ENCODE assay signal across 1 cellular context in the genomic region with DNA sequence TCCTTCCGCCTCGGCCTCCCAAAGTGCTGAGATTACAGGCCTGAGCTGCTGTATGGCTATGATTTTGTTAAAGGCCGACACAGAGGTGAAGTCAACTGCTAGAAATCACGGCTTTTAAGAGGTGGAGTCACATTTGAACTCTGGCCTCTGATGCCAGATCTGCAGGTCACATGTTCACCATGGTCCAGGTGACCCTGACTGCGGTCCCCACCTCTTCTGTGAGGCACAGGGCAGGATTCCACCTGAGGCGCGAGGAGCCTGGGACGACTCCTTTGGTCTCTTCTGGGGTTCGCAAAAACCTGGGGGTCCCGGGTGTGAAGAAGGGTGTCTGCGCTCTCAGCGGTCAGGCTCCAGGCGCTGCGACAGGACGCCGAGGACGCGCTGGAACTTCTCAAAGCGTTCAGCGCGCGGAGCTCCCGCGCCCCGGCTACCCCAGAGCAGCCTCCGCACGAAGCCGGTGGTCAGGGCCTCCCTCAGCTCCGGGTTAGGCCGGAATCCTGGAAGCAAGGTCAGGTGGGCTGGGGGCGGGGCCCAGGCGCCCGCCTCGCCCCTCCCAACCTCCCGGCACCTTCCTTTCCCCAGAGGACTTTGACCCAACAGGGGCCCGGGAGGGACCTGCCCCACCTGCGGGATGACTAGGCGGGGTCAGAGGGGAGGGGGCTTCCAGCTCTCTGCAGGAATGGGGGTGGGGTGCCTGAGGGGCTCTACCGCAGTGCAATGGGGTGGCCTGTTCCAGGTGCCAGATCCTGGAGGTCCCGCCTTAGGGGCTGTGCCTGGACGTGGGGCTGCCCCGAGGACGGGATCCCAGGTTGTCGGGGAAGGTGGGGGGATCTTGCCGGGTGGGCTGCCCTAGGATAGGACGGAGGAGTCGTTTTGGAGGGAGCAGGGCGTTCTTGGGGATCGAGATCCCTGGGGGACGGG.
TF ChIP-seq lines count a peak whose summit lies in the region.

No MANE protein-coding gene starts in this region.

TF ChIP-seq in K562, 482 proteins besides CTCF, POLR2A, EP300 and RAD21 (continues in another document):
- TF ChIP-seq, protein P1, sequence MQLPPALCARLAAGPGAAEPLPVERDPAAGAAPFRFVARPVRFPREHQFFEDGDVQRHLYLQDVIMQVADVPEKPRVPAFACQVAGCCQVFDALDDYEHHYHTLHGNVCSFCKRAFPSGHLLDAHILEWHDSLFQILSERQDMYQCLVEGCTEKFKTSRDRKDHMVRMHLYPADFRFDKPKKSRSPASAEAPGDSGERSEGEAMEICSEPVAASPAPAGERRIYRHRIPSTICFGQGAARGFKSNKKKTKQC (CRISPR knock-in tag; IDR thresholded peaks at IDR 0.05) = 0 out of 2 replicates have a peak, but pooled peaks have one; percentile 1
- no peak for TF ChIP-seq POLR3G (IDR thresholded peaks at IDR 0.05; ENCODE audit: extremely low read depth, insufficient read length, insufficient replicate concordance)
- no peak for TF ChIP-seq POLR3A (IDR thresholded peaks at IDR 0.05; ENCODE audit: borderline replicate concordance, extremely low read depth, insufficient read depth, insufficient read length)
- no peak for TF ChIP-seq ZNF717 (CRISPR knock-in tag; IDR thresholded peaks at IDR 0.05)
- TF ChIP-seq, protein P2, sequence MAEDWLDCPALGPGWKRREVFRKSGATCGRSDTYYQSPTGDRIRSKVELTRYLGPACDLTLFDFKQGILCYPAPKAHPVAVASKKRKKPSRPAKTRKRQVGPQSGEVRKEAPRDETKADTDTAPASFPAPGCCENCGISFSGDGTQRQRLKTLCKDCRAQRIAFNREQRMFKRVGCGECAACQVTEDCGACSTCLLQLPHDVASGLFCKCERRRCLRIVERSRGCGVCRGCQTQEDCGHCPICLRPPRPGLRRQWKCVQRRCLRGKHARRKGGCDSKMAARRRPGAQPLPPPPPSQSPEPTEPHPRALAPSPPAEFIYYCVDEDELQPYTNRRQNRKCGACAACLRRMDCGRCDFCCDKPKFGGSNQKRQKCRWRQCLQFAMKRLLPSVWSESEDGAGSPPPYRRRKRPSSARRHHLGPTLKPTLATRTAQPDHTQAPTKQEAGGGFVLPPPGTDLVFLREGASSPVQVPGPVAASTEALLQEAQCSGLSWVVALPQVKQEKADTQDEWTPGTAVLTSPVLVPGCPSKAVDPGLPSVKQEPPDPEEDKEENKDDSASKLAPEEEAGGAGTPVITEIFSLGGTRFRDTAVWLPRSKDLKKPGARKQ (CRISPR knock-in tag; IDR thresholded peaks at IDR 0.05) = no peak
- TF ChIP-seq ZNF197 (CRISPR knock-in tag; IDR thresholded peaks at IDR 0.05; ENCODE audit: low read depth) = no peak
- TF ChIP-seq, protein P3, sequence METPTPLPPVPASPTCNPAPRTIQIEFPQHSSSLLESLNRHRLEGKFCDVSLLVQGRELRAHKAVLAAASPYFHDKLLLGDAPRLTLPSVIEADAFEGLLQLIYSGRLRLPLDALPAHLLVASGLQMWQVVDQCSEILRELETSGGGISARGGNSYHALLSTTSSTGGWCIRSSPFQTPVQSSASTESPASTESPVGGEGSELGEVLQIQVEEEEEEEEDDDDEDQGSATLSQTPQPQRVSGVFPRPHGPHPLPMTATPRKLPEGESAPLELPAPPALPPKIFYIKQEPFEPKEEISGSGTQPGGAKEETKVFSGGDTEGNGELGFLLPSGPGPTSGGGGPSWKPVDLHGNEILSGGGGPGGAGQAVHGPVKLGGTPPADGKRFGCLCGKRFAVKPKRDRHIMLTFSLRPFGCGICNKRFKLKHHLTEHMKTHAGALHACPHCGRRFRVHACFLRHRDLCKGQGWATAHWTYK (CRISPR knock-in tag; IDR thresholded peaks at IDR 0.05) = no peak
- no peak for TF ChIP-seq CAMTA2 (CRISPR knock-in tag; conservative IDR thresholded peaks at IDR 0.05)
- TF ChIP-seq RUNX1 (IDR thresholded peaks at IDR 0.05; ENCODE audit: low read depth) = no peak
- TF ChIP-seq, protein P4, sequence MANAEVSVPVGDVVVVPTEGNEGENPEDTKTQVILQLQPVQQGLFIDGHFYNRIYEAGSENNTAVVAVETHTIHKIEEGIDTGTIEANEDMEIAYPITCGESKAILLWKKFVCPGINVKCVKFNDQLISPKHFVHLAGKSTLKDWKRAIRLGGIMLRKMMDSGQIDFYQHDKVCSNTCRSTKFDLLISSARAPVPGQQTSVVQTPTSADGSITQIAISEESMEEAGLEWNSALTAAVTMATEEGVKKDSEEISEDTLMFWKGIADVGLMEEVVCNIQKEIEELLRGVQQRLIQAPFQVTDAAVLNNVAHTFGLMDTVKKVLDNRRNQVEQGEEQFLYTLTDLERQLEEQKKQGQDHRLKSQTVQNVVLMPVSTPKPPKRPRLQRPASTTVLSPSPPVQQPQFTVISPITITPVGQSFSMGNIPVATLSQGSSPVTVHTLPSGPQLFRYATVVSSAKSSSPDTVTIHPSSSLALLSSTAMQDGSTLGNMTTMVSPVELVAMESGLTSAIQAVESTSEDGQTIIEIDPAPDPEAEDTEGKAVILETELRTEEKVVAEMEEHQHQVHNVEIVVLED (CRISPR knock-in tag; IDR thresholded peaks at IDR 0.05) = no peak
- no peak for TF ChIP-seq PHF20 (IDR thresholded peaks at IDR 0.05; ENCODE audit: partially characterized antibody)
- TF ChIP-seq, protein P5, sequence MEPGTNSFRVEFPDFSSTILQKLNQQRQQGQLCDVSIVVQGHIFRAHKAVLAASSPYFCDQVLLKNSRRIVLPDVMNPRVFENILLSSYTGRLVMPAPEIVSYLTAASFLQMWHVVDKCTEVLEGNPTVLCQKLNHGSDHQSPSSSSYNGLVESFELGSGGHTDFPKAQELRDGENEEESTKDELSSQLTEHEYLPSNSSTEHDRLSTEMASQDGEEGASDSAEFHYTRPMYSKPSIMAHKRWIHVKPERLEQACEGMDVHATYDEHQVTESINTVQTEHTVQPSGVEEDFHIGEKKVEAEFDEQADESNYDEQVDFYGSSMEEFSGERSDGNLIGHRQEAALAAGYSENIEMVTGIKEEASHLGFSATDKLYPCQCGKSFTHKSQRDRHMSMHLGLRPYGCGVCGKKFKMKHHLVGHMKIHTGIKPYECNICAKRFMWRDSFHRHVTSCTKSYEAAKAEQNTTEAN (CRISPR knock-in tag; IDR thresholded peaks at IDR 0.05) = no peak
- no peak for TF ChIP-seq CHD4 (IDR thresholded peaks at IDR 0.05; ENCODE audit: insufficient read depth, insufficient replicate concordance, low read depth, low read length, poor library complexity, severe bottlenecking)
- peak; percentile 63 to 77; a peak in 3 of 4 replicates for TF ChIP-seq KDM1A (IDR thresholded peaks at IDR 0.05)
- TF ChIP-seq, protein P6, sequence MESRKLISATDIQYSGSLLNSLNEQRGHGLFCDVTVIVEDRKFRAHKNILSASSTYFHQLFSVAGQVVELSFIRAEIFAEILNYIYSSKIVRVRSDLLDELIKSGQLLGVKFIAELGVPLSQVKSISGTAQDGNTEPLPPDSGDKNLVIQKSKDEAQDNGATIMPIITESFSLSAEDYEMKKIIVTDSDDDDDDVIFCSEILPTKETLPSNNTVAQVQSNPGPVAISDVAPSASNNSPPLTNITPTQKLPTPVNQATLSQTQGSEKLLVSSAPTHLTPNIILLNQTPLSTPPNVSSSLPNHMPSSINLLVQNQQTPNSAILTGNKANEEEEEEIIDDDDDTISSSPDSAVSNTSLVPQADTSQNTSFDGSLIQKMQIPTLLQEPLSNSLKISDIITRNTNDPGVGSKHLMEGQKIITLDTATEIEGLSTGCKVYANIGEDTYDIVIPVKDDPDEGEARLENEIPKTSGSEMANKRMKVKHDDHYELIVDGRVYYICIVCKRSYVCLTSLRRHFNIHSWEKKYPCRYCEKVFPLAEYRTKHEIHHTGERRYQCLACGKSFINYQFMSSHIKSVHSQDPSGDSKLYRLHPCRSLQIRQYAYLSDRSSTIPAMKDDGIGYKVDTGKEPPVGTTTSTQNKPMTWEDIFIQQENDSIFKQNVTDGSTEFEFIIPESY (CRISPR knock-in tag; IDR thresholded peaks at IDR 0.05) = peak; percentile 83
- no peak for TF ChIP-seq THRAP3 (IDR thresholded peaks at IDR 0.05; ENCODE audit: borderline replicate concordance)
- no peak for TF ChIP-seq RNF2 (IDR thresholded peaks at IDR 0.05)
- TF ChIP-seq BACH1 (tag; IDR thresholded peaks at IDR 0.05) = no peak
- TF ChIP-seq JUN (IDR thresholded peaks at IDR 0.05; ENCODE audit: borderline replicate concordance, low read depth, low read length) = no peak
- peak; percentile 65; the same call in 1 of the 2 replicates for TF ChIP-seq JUN (CRISPR knock-in tag; IDR thresholded peaks at IDR 0.05; ENCODE audit: borderline replicate concordance)
- no peak for TF ChIP-seq NELFE (IDR thresholded peaks at IDR 0.05; ENCODE audit: insufficient read depth, insufficient read length)
- TF ChIP-seq NR2C1 (IDR thresholded peaks at IDR 0.05) = peak; percentile 57
- peak; percentile 39; the same call in 1 of the 2 replicates for TF ChIP-seq NR2C1 (tag; IDR thresholded peaks at IDR 0.05)
- TF ChIP-seq, protein P7, sequence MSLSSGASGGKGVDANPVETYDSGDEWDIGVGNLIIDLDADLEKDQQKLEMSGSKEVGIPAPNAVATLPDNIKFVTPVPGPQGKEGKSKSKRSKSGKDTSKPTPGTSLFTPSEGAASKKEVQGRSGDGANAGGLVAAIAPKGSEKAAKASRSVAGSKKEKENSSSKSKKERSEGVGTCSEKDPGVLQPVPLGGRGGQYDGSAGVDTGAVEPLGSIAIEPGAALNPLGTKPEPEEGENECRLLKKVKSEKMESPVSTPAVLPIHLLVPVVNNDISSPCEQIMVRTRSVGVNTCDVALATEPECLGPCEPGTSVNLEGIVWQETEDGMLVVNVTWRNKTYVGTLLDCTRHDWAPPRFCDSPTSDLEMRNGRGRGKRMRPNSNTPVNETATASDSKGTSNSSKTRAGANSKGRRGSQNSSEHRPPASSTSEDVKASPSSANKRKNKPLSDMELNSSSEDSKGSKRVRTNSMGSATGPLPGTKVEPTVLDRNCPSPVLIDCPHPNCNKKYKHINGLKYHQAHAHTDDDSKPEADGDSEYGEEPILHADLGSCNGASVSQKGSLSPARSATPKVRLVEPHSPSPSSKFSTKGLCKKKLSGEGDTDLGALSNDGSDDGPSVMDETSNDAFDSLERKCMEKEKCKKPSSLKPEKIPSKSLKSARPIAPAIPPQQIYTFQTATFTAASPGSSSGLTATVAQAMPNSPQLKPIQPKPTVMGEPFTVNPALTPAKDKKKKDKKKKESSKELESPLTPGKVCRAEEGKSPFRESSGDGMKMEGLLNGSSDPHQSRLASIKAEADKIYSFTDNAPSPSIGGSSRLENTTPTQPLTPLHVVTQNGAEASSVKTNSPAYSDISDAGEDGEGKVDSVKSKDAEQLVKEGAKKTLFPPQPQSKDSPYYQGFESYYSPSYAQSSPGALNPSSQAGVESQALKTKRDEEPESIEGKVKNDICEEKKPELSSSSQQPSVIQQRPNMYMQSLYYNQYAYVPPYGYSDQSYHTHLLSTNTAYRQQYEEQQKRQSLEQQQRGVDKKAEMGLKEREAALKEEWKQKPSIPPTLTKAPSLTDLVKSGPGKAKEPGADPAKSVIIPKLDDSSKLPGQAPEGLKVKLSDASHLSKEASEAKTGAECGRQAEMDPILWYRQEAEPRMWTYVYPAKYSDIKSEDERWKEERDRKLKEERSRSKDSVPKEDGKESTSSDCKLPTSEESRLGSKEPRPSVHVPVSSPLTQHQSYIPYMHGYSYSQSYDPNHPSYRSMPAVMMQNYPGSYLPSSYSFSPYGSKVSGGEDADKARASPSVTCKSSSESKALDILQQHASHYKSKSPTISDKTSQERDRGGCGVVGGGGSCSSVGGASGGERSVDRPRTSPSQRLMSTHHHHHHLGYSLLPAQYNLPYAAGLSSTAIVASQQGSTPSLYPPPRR (CRISPR knock-in tag; IDR thresholded peaks at IDR 0.05; ENCODE audit: borderline replicate concordance) = no peak
- no peak for TF ChIP-seq ZNF143 (CRISPR knock-in tag; IDR thresholded peaks at IDR 0.05)
